ENCODE assay signal across 8 cellular contexts in genomic region chr19:10505583-10506229, GRCh38. TPM values are rescaled to one million over a fixed set of nuclear protein-coding genes. Genes with fewer than 3 reads are reported as not detected.
DNase-seq lines count a peak whose midpoint lies in the region; ATAC-seq, FAIRE-seq and TF ChIP-seq lines count a peak whose summit lies in the region.

No MANE protein-coding gene starts in this region.

- H3K27ac ChIP-seq in colonic mucosa: no peak overlapping the region

- no peaks in the 10 kb centered on the region for H3K36me3 ChIP-seq in colonic mucosa

- H3K4me1 ChIP-seq in colonic mucosa: peaks cover 8% of the 10 kb centered on the region

- H3K27me3 ChIP-seq in colonic mucosa: peaks cover 5% of the 10 kb centered on the region

- intact Hi-C loops in colonic mucosa (cut with DNase I): no loop called here

- DNase-seq in GM04504 (ENCODE audit: low read depth) (peak; percentile 20), NB4 (ENCODE audit: low read depth) (peak; percentile 94), colonic mucosa (peak; percentile 87), lung microvascular endothelial cell (ENCODE audit: low read depth in 2 of 2) (peak; percentile 73 to 79), GM12892 (ENCODE audit: insufficient read length) (no peak)
- DNase-seq in activated CD4-positive, alpha-beta T cell treated with anti-CD3 and anti-CD28 coated beads for 4 hours: peak; percentile 73 to 85
- peak; percentile 49 to 58 for DNase-seq in stimulated activated CD8-positive, alpha-beta memory T cell treated with anti-CD3 and anti-CD28 coated beads, Interleukin-15, amount 100 ng/mL, for 4 hours (ENCODE audit: low read depth in 2 of 2)

- peak; percentile 100 for TF ChIP-seq CTCF in NB4 (IDR thresholded peaks at IDR 0.05; ENCODE audit: low read depth, low read length)
- peak; percentile 85 for TF ChIP-seq CTCF in colonic mucosa (IDR thresholded peaks at IDR 0.05)

- H3K9me3 ChIP-seq in colonic mucosa: no peaks in the 10 kb centered on the region

- no peak for ATAC-seq in HG02852 (IDR thresholded peaks at IDR 0.05; ENCODE audit: unreplicated experiment)

- no peak overlapping the region for H3K9ac ChIP-seq in colonic mucosa (ENCODE audit: low read depth in 2 of 2, low read length in 2 of 2)

- FAIRE-seq in GM12892 (lab: Jason Lieb, UNC): no peak

- no peak for TF ChIP-seq POLR2A in NB4 (IDR thresholded peaks at IDR 0.05; ENCODE audit: extremely low read depth, insufficient read length)
- no peak for TF ChIP-seq POLR2A in GM12892 (IDR thresholded peaks at IDR 0.05; ENCODE audit: low read depth, low read length)

- H3K4me3 ChIP-seq in NB4 (ENCODE audit: low read depth, low read length) (no peak overlapping the region), colonic mucosa (no peak overlapping the region)

RNA-seq across cellular contexts. Expression of gene KEAP1, which starts 2.5 kb away (rescaled TPM):
- 10 to 100 TPM; 53.2 to 87.3 TPM for total RNA-seq in colonic mucosa
- 61.9 and 87.7 TPM in 2 replicates for total RNA-seq in lung microvascular endothelial cell
- polyA plus RNA-seq in GM12892 (2012; ENCODE audit: missing spikeins): 37.4 TPM

RNA-seq across cellular contexts. Expression of gene S1PR5, which starts 11.5 kb away (rescaled TPM):
- total RNA-seq in colonic mucosa (not detected), lung microvascular endothelial cell (under 0.01 TPM in 2 replicates)
- polyA plus RNA-seq in GM12892 (2012; ENCODE audit: missing spikeins): 0.15 TPM

RNA-seq across cellular contexts. Expression of gene ATG4D, which starts 38.0 kb away (rescaled TPM):
- total RNA-seq in colonic mucosa (10 to 100 TPM; 69.0 to 89.9 TPM), lung microvascular endothelial cell (5.0 and 7.0 TPM in 2 replicates)
- polyA plus RNA-seq in GM12892 (2012; ENCODE audit: missing spikeins): 10.7 TPM
